ENCODE assay signal across 27 cellular contexts in the genomic region with DNA sequence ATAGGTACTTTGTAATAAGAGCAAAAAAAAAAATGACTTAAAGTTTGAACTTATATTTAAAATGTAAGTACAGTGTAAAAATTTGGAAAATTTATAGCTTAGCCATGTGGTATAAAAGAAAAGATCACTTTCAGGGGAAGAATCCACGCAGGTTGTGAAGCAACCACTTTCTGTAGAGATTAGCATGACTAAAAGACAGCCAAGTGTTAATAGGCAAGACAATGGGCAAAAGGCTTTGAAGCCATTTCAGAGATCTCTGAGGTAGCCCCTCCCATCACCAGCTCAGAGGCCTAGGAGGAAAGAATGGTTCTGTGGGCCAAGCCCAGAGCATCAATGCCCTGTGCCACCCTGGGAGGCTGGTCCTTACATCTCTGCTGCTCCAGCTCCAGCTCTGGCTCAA.
"Had no signal": no experiment of that assay in that cellular context is flagged by ENCODE, and none has a peak within 500 bp of the region (broad histone marks: within the 10 kb centered on the region; RNA-seq: fewer than 3 reads in every experiment).

No MANE protein-coding gene starts in this region.

- H3K4me3 Mint-ChIP-seq: naive thymus-derived CD8-positive, alpha-beta T cell; nephron; neural crest cell; stimulated activated naive B cell treated with anti-CD40 and anti-IgM and Interleukin-4, amounts not matched to agents 10 μg/mL and 1 μg/mL and 100 μg/mL, for 72 hours had no signal

- H3K4me1 Mint-ChIP-seq: naive thymus-derived CD8-positive, alpha-beta T cell; nephron; stimulated activated naive B cell treated with anti-CD40 and anti-IgM and Interleukin-4, amounts not matched to agents 10 μg/mL and 1 μg/mL and 100 μg/mL, for 72 hours had no signal

- H3K4me3 ChIP-seq: left lung, lower lobe of right lung, pancreas, prostate gland, skin epidermis, suprapubic skin, thoracic aorta, tibial artery, upper lobe of right lung had no signal

- H3K27me3 Mint-ChIP-seq: naive thymus-derived CD8-positive, alpha-beta T cell; stimulated activated naive B cell treated with anti-CD40 and anti-IgM and Interleukin-4, amounts not matched to agents 10 μg/mL and 1 μg/mL and 100 μg/mL, for 72 hours had no signal

- H3K27me3 ChIP-seq: left lung, pancreas, suprapubic skin, tibial artery, upper lobe of right lung had no signal

- H3K27ac ChIP-seq: left lung, lower lobe of right lung, pancreas, prostate gland, skin epidermis, suprapubic skin, thoracic aorta, tibial artery, upper lobe of right lung had no signal

- H3K27ac Mint-ChIP-seq: naive thymus-derived CD8-positive, alpha-beta T cell; nephron; stimulated activated naive B cell treated with anti-CD40 and anti-IgM and Interleukin-4, amounts not matched to agents 10 μg/mL and 1 μg/mL and 100 μg/mL, for 72 hours had no signal

- H3K4me1 ChIP-seq: left lung, lower lobe of right lung, pancreas, prostate gland, suprapubic skin, tibial artery, upper lobe of right lung had no signal

- H3K36me3 ChIP-seq: left lung, lower lobe of right lung, pancreas, prostate gland, suprapubic skin, thoracic aorta, tibial artery, upper lobe of right lung had no signal

- H3K9me3 ChIP-seq: left lung, lower lobe of right lung, pancreas, prostate gland, suprapubic skin, thoracic aorta, tibial artery, upper lobe of right lung had no signal

- DNase-seq: hippocampal formation; kidney glomerular epithelial cell; left cardiac atrium; left lung; lower lobe of right lung; mammary epithelial cell; mesenchymal stem cell; naive thymus-derived CD8-positive, alpha-beta T cell; nucleus accumbens; pancreas; retina; right cardiac atrium; stimulated activated CD4-positive, alpha-beta T cell treated with anti-CD3 and anti-CD28 coated beads, Interleukin-12 subunit alpha, Interleukin-12 subunit beta, amount 100 ng/mL, for 4 hours; stimulated activated CD4-positive, alpha-beta T cell treated with anti-CD3 and anti-CD28 coated beads, Interleukin-15, amount 100 ng/mL, for 24 hours; stimulated activated CD4-positive, alpha-beta T cell treated with anti-CD3 and anti-CD28 coated beads, Interleukin-2, amount 100 ng/mL, for 24 hours; stimulated activated CD4-positive, alpha-beta T cell treated with anti-CD3 and anti-CD28 coated beads, Interleukin-4, amount 100 ng/mL, for 1 hour; stimulated activated naive B cell treated with anti-CD40 and anti-IgM and Interleukin-4, amounts not matched to agents 10 μg/mL and 1 μg/mL and 100 μg/mL, for 72 hours; stimulated activated naive CD8-positive, alpha-beta T cell treated with anti-CD3 and anti-CD28 coated beads, Interleukin-15, Interleukin-2, amounts not matched to agents 100 U/mL and 50 U/mL, for 24 hours; tibial artery; trophoblast cell; upper lobe of right lung had no signal

- H3K36me3 Mint-ChIP-seq: naive thymus-derived CD8-positive, alpha-beta T cell; stimulated activated naive B cell treated with anti-CD40 and anti-IgM and Interleukin-4, amounts not matched to agents 10 μg/mL and 1 μg/mL and 100 μg/mL, for 72 hours had no signal
